In the genomic region with DNA sequence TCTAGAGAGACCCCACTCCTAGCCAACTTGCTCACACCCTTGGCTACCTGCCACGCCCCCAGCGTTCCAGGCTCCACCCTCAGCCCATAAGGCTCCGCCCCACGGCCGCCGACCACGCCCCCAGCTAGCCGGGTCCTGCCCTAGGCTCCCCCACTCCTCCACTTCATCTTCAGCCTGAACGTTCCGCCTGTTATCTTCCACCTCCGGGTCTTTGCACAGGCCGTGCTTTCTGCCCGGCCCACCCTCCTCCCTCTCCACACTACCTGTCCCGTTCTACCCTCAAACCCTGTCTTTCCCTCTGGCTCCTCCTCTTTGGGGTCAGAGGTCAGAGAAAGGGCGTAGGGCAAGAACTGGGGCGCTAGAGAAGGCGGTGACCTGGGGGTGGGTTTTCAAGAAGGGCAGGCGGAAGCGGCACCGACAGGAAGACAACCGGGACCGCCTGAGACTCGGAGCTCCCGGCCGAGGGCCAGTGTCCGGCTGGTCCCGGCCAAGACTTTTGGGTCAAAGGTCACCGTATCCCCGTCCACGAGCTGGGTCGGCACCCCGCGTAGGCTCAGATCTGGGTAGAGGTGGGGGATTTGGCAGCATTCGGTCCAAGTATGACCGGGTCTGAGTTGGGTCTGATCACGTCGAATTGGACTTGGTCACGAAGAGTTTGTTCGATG, we compare ENCODE assay signal across 9 cellular contexts. TPM values are rescaled to one million over a fixed set of nuclear protein-coding genes. Genes with fewer than 3 reads are reported as not detected.
DNase-seq lines count a peak whose midpoint lies in the region; TF ChIP-seq lines count a peak whose summit lies in the region.
"Had no signal": no experiment of that assay in that cellular context is flagged by ENCODE, and none has a peak within 500 bp of the region (broad histone marks: within the 10 kb centered on the region; RNA-seq: fewer than 3 reads in every experiment).

No MANE protein-coding gene starts in this region.

- no peaks in the 10 kb centered on the region for H3K36me3 ChIP-seq in esophagus muscularis mucosa

- peaks cover 20% of the 10 kb centered on the region for H3K4me1 Mint-ChIP-seq in activated CD4-positive, alpha-beta T cell treated with anti-CD3 and anti-CD28 coated beads, Interleukin-2, amount 10 ng/mL, durations not matched to agents 7 days and 5 days
- peaks cover 43% of the 10 kb centered on the region for H3K4me1 Mint-ChIP-seq in nephron progenitor cell

- H3K36me3 Mint-ChIP-seq in activated CD4-positive, alpha-beta T cell treated with anti-CD3 and anti-CD28 coated beads, Interleukin-2, amount 10 ng/mL, durations not matched to agents 7 days and 5 days (ENCODE audit: low read depth) = no peaks in the 10 kb centered on the region
- no peaks in the 10 kb centered on the region for H3K36me3 Mint-ChIP-seq in nephron progenitor cell (ENCODE audit: low read depth)

- H3K27me3 Mint-ChIP-seq in activated CD4-positive, alpha-beta T cell treated with anti-CD3 and anti-CD28 coated beads, Interleukin-2, amount 10 ng/mL, durations not matched to agents 7 days and 5 days = peaks cover 47% of the 10 kb centered on the region
- peaks cover 77% of the 10 kb centered on the region for H3K27me3 Mint-ChIP-seq in nephron progenitor cell (ENCODE audit: low read depth, poor library complexity)

- CTCF ChIA-PET in activated CD4-positive, alpha-beta T cell treated with anti-CD3 and anti-CD28 coated beads, Interleukin-2, amount 10 ng/mL, durations not matched to agents 7 days and 5 days (lab: Charles Lee) = interaction anchor here (0.8 to 2.3 kb wide), 12 partner anchors 9 to 165 kb away, joined by 3 to 10 read pairs (median 4); no protein-coding TSS in a partner anchor

- POLR2A ChIA-PET in activated CD4-positive, alpha-beta T cell treated with anti-CD3 and anti-CD28 coated beads, Interleukin-2, amount 10 ng/mL, durations not matched to agents 7 days and 5 days (lab: Charles Lee) = no interaction called here

- peak overlapping the region in 1 of 4 donors; percentile 4 for H3K27ac ChIP-seq in esophagus muscularis mucosa (replicated peaks in 1 of 4)

- peak overlapping the region; percentile 73 for H3K4me3 Mint-ChIP-seq in activated CD4-positive, alpha-beta T cell treated with anti-CD3 and anti-CD28 coated beads, Interleukin-2, amount 10 ng/mL, durations not matched to agents 7 days and 5 days
- H3K4me3 Mint-ChIP-seq in nephron progenitor cell = peak overlapping the region; percentile 86

- H3K9me3 Mint-ChIP-seq in activated CD4-positive, alpha-beta T cell treated with anti-CD3 and anti-CD28 coated beads, Interleukin-2, amount 10 ng/mL, durations not matched to agents 7 days and 5 days = no peaks in the 10 kb centered on the region
- no peaks in the 10 kb centered on the region for H3K9me3 Mint-ChIP-seq in nephron progenitor cell

- no peak for TF ChIP-seq EP300 in esophagus muscularis mucosa (IDR thresholded peaks at IDR 0.05)

- DNase-seq in DMS53 (lab: John Stamatoyannopoulos, UW) (peak; percentile 74), DMS53 treated with DMSO at 0.1 percent for 48 hours (lab: John Stamatoyannopoulos, UW; ENCODE audit: unreplicated experiment) (no peak), LHCN-M2 (ENCODE audit: low read depth) (peak; percentile 12), esophagus muscularis mucosa (ENCODE audit: extremely low spot score) (no peak), nephron progenitor cell (peak; percentile 75), HCEC 1CT (no peak), NCI-H526 treated with DMSO at 0.1 percent for 48 hours (lab: John Stamatoyannopoulos, UW) (no peak)
- no peak for DNase-seq in activated CD4-positive, alpha-beta T cell treated with anti-CD3 and anti-CD28 coated beads, Interleukin-2, amount 10 ng/mL, durations not matched to agents 7 days and 5 days

- peaks cover 0 to 71% (median 24%) of the 10 kb centered on the region in 4 donors for H3K27me3 ChIP-seq in esophagus muscularis mucosa

- no peak overlapping the region for H3K27ac Mint-ChIP-seq in activated CD4-positive, alpha-beta T cell treated with anti-CD3 and anti-CD28 coated beads, Interleukin-2, amount 10 ng/mL, durations not matched to agents 7 days and 5 days
- peak overlapping the region; percentile 11 for H3K27ac Mint-ChIP-seq in nephron progenitor cell

- no peak for TF ChIP-seq POLR2A in esophagus muscularis mucosa (IDR thresholded peaks at IDR 0.05; ENCODE audit: low read depth)

- no peaks in the 10 kb centered on the region for H3K9me3 ChIP-seq in esophagus muscularis mucosa

- intact Hi-C loops in esophagus muscularis mucosa (cut with DNase I) = no loop called here

- 12% methylated on average over 22 of the region's 39 CpGs for WGBS in esophagus muscularis mucosa

- TF ChIP-seq CTCF in esophagus muscularis mucosa (IDR thresholded peaks at IDR 0.05) (no peak), nephron progenitor cell (IDR thresholded peaks at IDR 0.05) (no peak)

- peak overlapping the region; percentile 48 to 56 (median 50) for H3K4me3 ChIP-seq in esophagus muscularis mucosa

- peaks cover 19 to 37% (median 32%) of the 10 kb centered on the region in 4 donors for H3K4me1 ChIP-seq in esophagus muscularis mucosa

RNA-seq across cellular contexts. Expression of a gene that starts 2.2 kb away (rescaled TPM):
- total RNA-seq in LHCN-M2 (2014; rRNA removed) (0.17 and 0.26 TPM in 2 replicates), esophagus muscularis mucosa (1 to 10 TPM in 1 of 4 donors, under 1 TPM in 3; 0.17 to 1.2 (median 0.54) TPM)
- polyA plus RNA-seq in LHCN-M2 (2012) = 0.21 TPM
- under 1 TPM in 1 of 2 experiments, not detected in 1; 0.15 TPM for total RNA-seq in activated CD4-positive, alpha-beta T cell treated with anti-CD3 and anti-CD28 coated beads, Interleukin-2, amount 10 ng/mL, durations not matched to agents 7 days and 5 days
- total RNA-seq: subcutaneous adipose tissue had no signal

RNA-seq across cellular contexts. Expression of a gene that starts 20.1 kb away (rescaled TPM):
- total RNA-seq in LHCN-M2 (2014; rRNA removed) (1.4 and 1.7 TPM in 2 replicates), esophagus muscularis mucosa (1 to 10 TPM; 1.7 to 2.5 (median 1.9) TPM)
- polyA plus RNA-seq in LHCN-M2 (2012) = 2.5 TPM
- 1 to 10 TPM; 4.0 to 5.2 TPM for total RNA-seq in activated CD4-positive, alpha-beta T cell treated with anti-CD3 and anti-CD28 coated beads, Interleukin-2, amount 10 ng/mL, durations not matched to agents 7 days and 5 days

RNA-seq across cellular contexts. Expression of a gene that starts 31.0 kb away (rescaled TPM):
- total RNA-seq in LHCN-M2 (2014; rRNA removed) (33.7 and 51.1 TPM in 2 replicates), esophagus muscularis mucosa (10 to 100 TPM; 14.5 to 67.6 (median 21.2) TPM)
- 18.7 TPM for polyA plus RNA-seq in LHCN-M2 (2012)
- 1 to 10 TPM; 6.1 to 6.5 TPM for total RNA-seq in activated CD4-positive, alpha-beta T cell treated with anti-CD3 and anti-CD28 coated beads, Interleukin-2, amount 10 ng/mL, durations not matched to agents 7 days and 5 days

RNA-seq across cellular contexts. Expression of a gene that starts 50.3 kb away (rescaled TPM):
- total RNA-seq in LHCN-M2 (2014; rRNA removed) (0.06 and 0.13 TPM in 2 replicates), esophagus muscularis mucosa (1 to 10 TPM in 3 of 4 donors, under 1 TPM in 1; 0.52 to 2.5 (median 1.3) TPM)
- polyA plus RNA-seq in LHCN-M2 (2012) = 0.27 TPM
- total RNA-seq in activated CD4-positive, alpha-beta T cell treated with anti-CD3 and anti-CD28 coated beads, Interleukin-2, amount 10 ng/mL, durations not matched to agents 7 days and 5 days = 1 to 10 TPM; 6.3 to 7.2 TPM

RNA-seq across cellular contexts. Expression of a gene that starts 50.4 kb away (rescaled TPM):
- total RNA-seq in LHCN-M2 (2014; rRNA removed) (3.3 and 13.0 TPM in 2 replicates), esophagus muscularis mucosa (10 to 100 TPM; 22.4 to 92.8 (median 42.9) TPM)
- polyA plus RNA-seq in LHCN-M2 (2012) = 22.2 TPM
- 10 to 100 TPM; 54.1 to 58.9 TPM for total RNA-seq in activated CD4-positive, alpha-beta T cell treated with anti-CD3 and anti-CD28 coated beads, Interleukin-2, amount 10 ng/mL, durations not matched to agents 7 days and 5 days

Comparison
In these comparisons a context has a peak if more than half of its experiments do, and no peak if none do; other contexts are left out.
1. DNase-seq: peak in DMS53 (single experiment), LHCN-M2 (single experiment) and nephron progenitor cell (single experiment); none in DMS53 treated with DMSO at 0.1 percent for 48 hours (single experiment), activated CD4-positive, alpha-beta T cell treated with anti-CD3 and anti-CD28 coated beads, Interleukin-2, amount 10 ng/mL, durations not matched to agents 7 days and 5 days (single experiment), esophagus muscularis mucosa (single experiment), HCEC 1CT (single experiment) and NCI-H526 treated with DMSO at 0.1 percent for 48 hours (single experiment).